ENCODE assay signal across 1 cellular context in the genomic region with DNA sequence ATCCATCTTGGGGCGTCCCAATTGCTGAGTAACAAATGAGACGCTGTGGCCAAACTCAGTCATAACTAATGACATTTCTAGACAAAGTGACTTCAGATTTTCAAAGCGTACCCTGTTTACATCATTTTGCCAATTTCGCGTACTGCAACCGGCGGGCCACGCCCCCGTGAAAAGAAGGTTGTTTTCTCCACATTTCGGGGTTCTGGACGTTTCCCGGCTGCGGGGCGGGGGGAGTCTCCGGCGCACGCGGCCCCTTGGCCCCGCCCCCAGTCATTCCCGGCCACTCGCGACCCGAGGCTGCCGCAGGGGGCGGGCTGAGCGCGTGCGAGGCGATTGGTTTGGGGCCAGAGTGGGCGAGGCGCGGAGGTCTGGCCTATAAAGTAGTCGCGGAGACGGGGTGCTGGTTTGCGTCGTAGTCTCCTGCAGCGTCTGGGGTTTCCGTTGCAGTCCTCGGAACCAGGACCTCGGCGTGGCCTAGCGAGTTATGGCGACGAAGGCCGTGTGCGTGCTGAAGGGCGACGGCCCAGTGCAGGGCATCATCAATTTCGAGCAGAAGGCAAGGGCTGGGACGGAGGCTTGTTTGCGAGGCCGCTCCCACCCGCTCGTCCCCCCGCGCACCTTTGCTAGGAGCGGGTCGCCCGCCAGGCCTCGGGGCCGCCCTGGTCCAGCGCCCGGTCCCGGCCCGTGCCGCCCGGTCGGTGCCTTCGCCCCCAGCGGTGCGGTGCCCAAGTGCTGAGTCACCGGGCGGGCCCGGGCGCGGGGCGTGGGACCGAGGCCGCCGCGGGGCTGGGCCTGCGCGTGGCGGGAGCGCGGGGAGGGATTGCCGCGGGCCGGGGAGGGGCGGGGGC.
TF ChIP-seq lines count a peak whose summit lies in the region.

Gene SOD1, plus strand, starts transcription at position 408 of the 848 bp plus-strand sequence. Its CDS starts 77 bp downstream, at position 485.

TF ChIP-seq in HepG2, 621 proteins besides CTCF, POLR2A, EP300 and RAD21 (continued from another document and continues in another):
- TF ChIP-seq ZGPAT (CRISPR knock-in tag; IDR thresholded peaks at IDR 0.05): peak; percentile 75
- TF ChIP-seq, protein P1, sequence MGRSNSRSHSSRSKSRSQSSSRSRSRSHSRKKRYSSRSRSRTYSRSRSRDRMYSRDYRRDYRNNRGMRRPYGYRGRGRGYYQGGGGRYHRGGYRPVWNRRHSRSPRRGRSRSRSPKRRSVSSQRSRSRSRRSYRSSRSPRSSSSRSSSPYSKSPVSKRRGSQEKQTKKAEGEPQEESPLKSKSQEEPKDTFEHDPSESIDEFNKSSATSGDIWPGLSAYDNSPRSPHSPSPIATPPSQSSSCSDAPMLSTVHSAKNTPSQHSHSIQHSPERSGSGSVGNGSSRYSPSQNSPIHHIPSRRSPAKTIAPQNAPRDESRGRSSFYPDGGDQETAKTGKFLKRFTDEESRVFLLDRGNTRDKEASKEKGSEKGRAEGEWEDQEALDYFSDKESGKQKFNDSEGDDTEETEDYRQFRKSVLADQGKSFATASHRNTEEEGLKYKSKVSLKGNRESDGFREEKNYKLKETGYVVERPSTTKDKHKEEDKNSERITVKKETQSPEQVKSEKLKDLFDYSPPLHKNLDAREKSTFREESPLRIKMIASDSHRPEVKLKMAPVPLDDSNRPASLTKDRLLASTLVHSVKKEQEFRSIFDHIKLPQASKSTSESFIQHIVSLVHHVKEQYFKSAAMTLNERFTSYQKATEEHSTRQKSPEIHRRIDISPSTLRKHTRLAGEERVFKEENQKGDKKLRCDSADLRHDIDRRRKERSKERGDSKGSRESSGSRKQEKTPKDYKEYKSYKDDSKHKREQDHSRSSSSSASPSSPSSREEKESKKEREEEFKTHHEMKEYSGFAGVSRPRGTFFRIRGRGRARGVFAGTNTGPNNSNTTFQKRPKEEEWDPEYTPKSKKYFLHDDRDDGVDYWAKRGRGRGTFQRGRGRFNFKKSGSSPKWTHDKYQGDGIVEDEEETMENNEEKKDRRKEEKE (IDR thresholded peaks at IDR 0.05): no peak
- TF ChIP-seq HIVEP1 (CRISPR knock-in tag; IDR thresholded peaks at IDR 0.05): peak; percentile 81
- peak; percentile 61 for TF ChIP-seq WIZ (CRISPR knock-in tag; IDR thresholded peaks at IDR 0.05)
- TF ChIP-seq, protein P2, sequence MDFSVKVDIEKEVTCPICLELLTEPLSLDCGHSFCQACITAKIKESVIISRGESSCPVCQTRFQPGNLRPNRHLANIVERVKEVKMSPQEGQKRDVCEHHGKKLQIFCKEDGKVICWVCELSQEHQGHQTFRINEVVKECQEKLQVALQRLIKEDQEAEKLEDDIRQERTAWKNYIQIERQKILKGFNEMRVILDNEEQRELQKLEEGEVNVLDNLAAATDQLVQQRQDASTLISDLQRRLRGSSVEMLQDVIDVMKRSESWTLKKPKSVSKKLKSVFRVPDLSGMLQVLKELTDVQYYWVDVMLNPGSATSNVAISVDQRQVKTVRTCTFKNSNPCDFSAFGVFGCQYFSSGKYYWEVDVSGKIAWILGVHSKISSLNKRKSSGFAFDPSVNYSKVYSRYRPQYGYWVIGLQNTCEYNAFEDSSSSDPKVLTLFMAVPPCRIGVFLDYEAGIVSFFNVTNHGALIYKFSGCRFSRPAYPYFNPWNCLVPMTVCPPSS (IDR thresholded peaks at IDR 0.05): no peak
- TF ChIP-seq ZNF615 (CRISPR knock-in tag; IDR thresholded peaks at IDR 0.05; ENCODE audit: borderline replicate concordance): no peak
- no peak for TF ChIP-seq PRPF4 (IDR thresholded peaks at IDR 0.05; ENCODE audit: low read depth, low read length, poor library complexity, severe bottlenecking)
- peak; percentile 70; the same call in 1 of the 2 replicates for TF ChIP-seq AFF4 (CRISPR knock-in tag; IDR thresholded peaks at IDR 0.05)
- TF ChIP-seq ZNF737 (CRISPR knock-in tag; IDR thresholded peaks at IDR 0.05; ENCODE audit: borderline replicate concordance): peak; percentile 89; the same call in 1 of the 2 replicates
- TF ChIP-seq MTA1 (CRISPR knock-in tag; IDR thresholded peaks at IDR 0.05; ENCODE audit: borderline replicate concordance): no peak
- TF ChIP-seq ZNF354B (CRISPR knock-in tag; IDR thresholded peaks at IDR 0.05): no peak
- TF ChIP-seq TCF12 (IDR thresholded peaks at IDR 0.05): no peak
- no peak for TF ChIP-seq TCF12 (CRISPR knock-in tag; IDR thresholded peaks at IDR 0.05)
- peak; percentile 98 for TF ChIP-seq POLR2G (IDR thresholded peaks at IDR 0.05; ENCODE audit: low read depth, low read length)
- TF ChIP-seq KAT2B (IDR thresholded peaks at IDR 0.05; ENCODE audit: borderline replicate concordance, low read depth, low read length): no peak
- TF ChIP-seq ZNF639 (CRISPR knock-in tag; conservative IDR thresholded peaks at IDR 0.05): no peak; the same call in none of the 2 replicates
- TF ChIP-seq MAX (IDR thresholded peaks at IDR 0.05): peak; percentile 90
- peak; percentile 92 for TF ChIP-seq NFKB2 (CRISPR knock-in tag; IDR thresholded peaks at IDR 0.05; ENCODE audit: borderline replicate concordance)
- no peak for TF ChIP-seq ATF7 (IDR thresholded peaks at IDR 0.05)
- no peak for TF ChIP-seq ATF7 (CRISPR knock-in tag; IDR thresholded peaks at IDR 0.05)
- TF ChIP-seq ZNF770 (CRISPR knock-in tag; IDR thresholded peaks at IDR 0.05): no peak; the same call in 1 of the 2 replicates
- no peak for TF ChIP-seq THYN1 (CRISPR knock-in tag; IDR thresholded peaks at IDR 0.05; ENCODE audit: borderline replicate concordance, low read depth)
- TF ChIP-seq CBX5 (CRISPR knock-in tag; IDR thresholded peaks at IDR 0.05; ENCODE audit: borderline replicate concordance): no peak
- no peak for TF ChIP-seq ONECUT2 (CRISPR knock-in tag; IDR thresholded peaks at IDR 0.05)
- TF ChIP-seq FOXK1 (CRISPR knock-in tag; IDR thresholded peaks at IDR 0.05; ENCODE audit: borderline replicate concordance, low read depth): no peak
- TF ChIP-seq NAIF1 (CRISPR knock-in tag; IDR thresholded peaks at IDR 0.05; ENCODE audit: borderline replicate concordance): no peak
- TF ChIP-seq ZEB1 (IDR thresholded peaks at IDR 0.05; ENCODE audit: insufficient replicate concordance, low read depth): no peak
- peak; percentile 53; the same call in 1 of the 2 replicates for TF ChIP-seq FOSL2 (CRISPR knock-in tag; IDR thresholded peaks at IDR 0.05)
- peak; percentile 88; the same call in 1 of the 2 replicates for TF ChIP-seq TMF1 (CRISPR knock-in tag; IDR thresholded peaks at IDR 0.05; ENCODE audit: low read depth)
- no peak for TF ChIP-seq PREB (CRISPR knock-in tag; IDR thresholded peaks at IDR 0.05)
- peak; percentile 53; the same call in 1 of the 2 replicates for TF ChIP-seq ZNF816 (CRISPR knock-in tag; IDR thresholded peaks at IDR 0.05; ENCODE audit: borderline replicate concordance)
- TF ChIP-seq, protein P3, sequence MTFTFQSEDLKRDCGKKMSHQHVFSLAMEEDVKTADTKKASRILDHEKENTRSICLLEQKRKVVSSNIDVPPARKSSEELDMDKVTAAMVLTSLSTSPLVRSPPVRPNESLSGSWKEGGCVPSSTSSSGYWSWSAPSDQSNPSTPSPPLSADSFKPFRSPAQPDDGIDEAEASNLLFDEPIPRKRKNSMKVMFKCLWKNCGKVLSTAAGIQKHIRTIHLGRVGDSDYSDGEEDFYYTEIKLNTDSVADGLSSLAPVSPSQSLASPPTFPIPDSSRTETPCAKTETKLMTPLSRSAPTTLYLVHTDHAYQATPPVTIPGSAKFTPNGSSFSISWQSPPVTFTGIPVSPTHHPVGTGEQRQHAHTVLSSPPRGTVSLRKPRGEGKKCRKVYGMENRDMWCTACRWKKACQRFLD (CRISPR knock-in tag; IDR thresholded peaks at IDR 0.05; ENCODE audit: borderline replicate concordance): peak; percentile 63
- TF ChIP-seq, protein P4, sequence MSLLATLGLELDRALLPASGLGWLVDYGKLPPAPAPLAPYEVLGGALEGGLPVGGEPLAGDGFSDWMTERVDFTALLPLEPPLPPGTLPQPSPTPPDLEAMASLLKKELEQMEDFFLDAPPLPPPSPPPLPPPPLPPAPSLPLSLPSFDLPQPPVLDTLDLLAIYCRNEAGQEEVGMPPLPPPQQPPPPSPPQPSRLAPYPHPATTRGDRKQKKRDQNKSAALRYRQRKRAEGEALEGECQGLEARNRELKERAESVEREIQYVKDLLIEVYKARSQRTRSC (CRISPR knock-in tag; IDR thresholded peaks at IDR 0.05; ENCODE audit: low read depth): no peak
- no peak for TF ChIP-seq FOXA1 (IDR thresholded peaks at IDR 0.05)
- peak; percentile 18; the same call in 1 of the 2 replicates for TF ChIP-seq FOXA1 (CRISPR knock-in tag; IDR thresholded peaks at IDR 0.05)
- TF ChIP-seq RCOR2 (CRISPR knock-in tag; IDR thresholded peaks at IDR 0.05): 0 out of 2 replicates have a peak, but pooled peaks have one; percentile 33
- peak; percentile 64; the same call in 1 of the 2 replicates for TF ChIP-seq BORCS8-MEF2B (CRISPR knock-in tag; IDR thresholded peaks at IDR 0.05)
- TF ChIP-seq NFRKB (IDR thresholded peaks at IDR 0.05): no peak
- TF ChIP-seq, protein P5, sequence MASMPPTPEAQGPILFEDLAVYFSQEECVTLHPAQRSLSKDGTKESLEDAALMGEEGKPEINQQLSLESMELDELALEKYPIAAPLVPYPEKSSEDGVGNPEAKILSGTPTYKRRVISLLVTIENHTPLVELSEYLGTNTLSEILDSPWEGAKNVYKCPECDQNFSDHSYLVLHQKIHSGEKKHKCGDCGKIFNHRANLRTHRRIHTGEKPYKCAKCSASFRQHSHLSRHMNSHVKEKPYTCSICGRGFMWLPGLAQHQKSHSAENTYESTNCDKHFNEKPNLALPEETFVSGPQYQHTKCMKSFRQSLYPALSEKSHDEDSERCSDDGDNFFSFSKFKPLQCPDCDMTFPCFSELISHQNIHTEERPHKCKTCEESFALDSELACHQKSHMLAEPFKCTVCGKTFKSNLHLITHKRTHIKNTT (CRISPR knock-in tag; IDR thresholded peaks at IDR 0.05): no peak
- peak; percentile 71; the same call in 1 of the 3 replicates for TF ChIP-seq MXI1 (IDR thresholded peaks at IDR 0.05; ENCODE audit: borderline replicate concordance, low read depth, low read length)
